In the genomic region with DNA sequence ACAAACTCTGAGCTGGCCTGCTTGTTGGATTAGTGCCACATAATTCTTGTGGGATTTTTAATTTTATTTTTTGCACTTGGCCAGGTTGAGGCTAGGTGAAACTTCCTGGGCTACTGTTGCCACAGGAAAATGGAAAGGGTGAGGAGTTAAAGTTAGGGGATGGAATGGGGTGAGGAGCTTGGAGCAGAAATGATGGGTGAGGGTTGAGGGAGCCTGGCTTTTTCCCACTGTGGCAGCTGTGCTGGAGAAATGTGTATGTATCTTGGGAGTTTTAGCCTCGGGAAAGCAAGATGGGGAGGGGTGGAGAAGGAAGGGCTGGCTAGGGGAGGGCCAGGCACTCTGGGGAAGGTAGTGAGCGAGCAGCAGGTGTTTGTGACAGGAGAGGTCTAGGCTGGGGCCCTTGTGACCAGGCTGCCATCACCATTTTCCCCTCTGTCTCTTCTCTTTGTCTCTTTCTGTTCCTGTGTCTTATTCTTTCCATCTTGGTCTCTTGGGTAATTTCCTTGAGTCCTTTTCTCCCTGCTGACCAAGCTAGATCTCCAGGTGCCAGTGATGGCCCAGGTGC, we compare ENCODE assay signal across 10 cellular contexts. TPM values are rescaled to one million over a fixed set of nuclear protein-coding genes. Genes with fewer than 3 reads are reported as not detected.
A peak's percentile ranks its signal among the peaks of the same experiment; 100 is the strongest.
DNase-seq lines count a peak whose midpoint lies in the region; ATAC-seq and TF ChIP-seq lines count a peak whose summit lies in the region.
"Had no signal": no experiment of that assay in that cellular context is flagged by ENCODE, and none has a peak within 500 bp of the region (broad histone marks: within the 10 kb centered on the region; RNA-seq: fewer than 3 reads in every experiment).

No MANE protein-coding gene starts in this region.

- H3K27me3 Mint-ChIP-seq in activated CD4-positive, alpha-beta T cell treated with anti-CD3 and anti-CD28 coated beads, Interleukin-2, amount 10 ng/mL, durations not matched to agents 24 days and 14 days, result no peaks in the 10 kb centered on the region

- peaks cover 2 to 46% (median 38%) of the 10 kb centered on the region in 6 donors for H3K36me3 ChIP-seq in spleen

- DNase-seq in activated CD4-positive, alpha-beta T cell treated with anti-CD3 and anti-CD28 coated beads, Interleukin-2, amount 10 ng/mL, durations not matched to agents 24 days and 14 days, result no peak
- DNase-seq in activated CD4-positive, alpha-beta T cell treated with anti-CD3 and anti-CD28 coated beads for 1 hour, result no peak
- DNase-seq in fibroblast of villous mesenchyme (ENCODE audit: low read depth) (no peak), spleen (no peak), midbrain (lab: John Stamatoyannopoulos, UW) (no peak)
- DNase-seq: islet precursor cell had no signal

- peaks cover 13 to 67% (median 35%) of the 10 kb centered on the region in 6 donors for H3K4me1 ChIP-seq in spleen

- H3K27ac Mint-ChIP-seq in activated CD4-positive, alpha-beta T cell treated with anti-CD3 and anti-CD28 coated beads, Interleukin-2, amount 10 ng/mL, durations not matched to agents 24 days and 14 days, result peak overlapping the region; percentile 94

- H3K27me3 ChIP-seq in spleen (replicated peaks in 1 of 7), result no peaks in the 10 kb centered on the region
- H3K27me3 ChIP-seq: adrenal gland had no signal

- H3K27ac ChIP-seq in spleen, result peak overlapping the region; percentile 95 to 99 (median 98)

- peak overlapping the region; percentile 73 for H3K4me3 ChIP-seq in WI38 (ENCODE audit: low read depth, low read length)
- peak overlapping the region; percentile 87 for H3K4me3 ChIP-seq in fibroblast of villous mesenchyme (ENCODE audit: low read depth, low read length)
- peak overlapping the region in 4 of 8 donors; percentile 87 to 98 (median 94) for H3K4me3 ChIP-seq in spleen

- H3K9me3 ChIP-seq in spleen, result no peaks in the 10 kb centered on the region
- H3K9me3 ChIP-seq: adrenal gland had no signal

- no peak for ATAC-seq in GM21423 (IDR thresholded peaks at IDR 0.05; ENCODE audit: unreplicated experiment)
- no peak for ATAC-seq in HG03460 (IDR thresholded peaks at IDR 0.05; ENCODE audit: unreplicated experiment)

- H3K9me3 Mint-ChIP-seq in activated CD4-positive, alpha-beta T cell treated with anti-CD3 and anti-CD28 coated beads, Interleukin-2, amount 10 ng/mL, durations not matched to agents 24 days and 14 days, result no peaks in the 10 kb centered on the region

- peak overlapping the region; percentile 99 for H3K4me3 Mint-ChIP-seq in activated CD4-positive, alpha-beta T cell treated with anti-CD3 and anti-CD28 coated beads, Interleukin-2, amount 10 ng/mL, durations not matched to agents 24 days and 14 days

- TF ChIP-seq POLR2A in spleen (IDR thresholded peaks at IDR 0.05), result no peak

- intact Hi-C loops in activated CD4-positive, alpha-beta T cell treated with anti-CD3 and anti-CD28 coated beads, Interleukin-2, amount 10 ng/mL, durations not matched to agents 24 days and 14 days (cut with micrococcal nuclease), result loop anchor here (5.0 kb wide), 1 partner anchor 657 kb away; a partner anchor contains a TSS
- intact Hi-C loops in spleen (cut with DNase I; ENCODE audit: low total_unique reads), result loop anchor here (10.0 kb wide), 1 partner anchor 61 kb away; a partner anchor contains a TSS

- no peak for TF ChIP-seq CTCF in WI38 (IDR thresholded peaks at IDR 0.05; ENCODE audit: low read depth, low read length)
- TF ChIP-seq CTCF in fibroblast of villous mesenchyme (IDR thresholded peaks at IDR 0.05; ENCODE audit: insufficient read depth, low read depth, low read length), result no peak
- TF ChIP-seq CTCF in spleen (IDR thresholded peaks at IDR 0.05 in 8 of 11, conservative IDR thresholded peaks at IDR 0.05 in 3 of 11), result no peak

- peaks cover 21% of the 10 kb centered on the region for H3K4me1 Mint-ChIP-seq in activated CD4-positive, alpha-beta T cell treated with anti-CD3 and anti-CD28 coated beads, Interleukin-2, amount 10 ng/mL, durations not matched to agents 24 days and 14 days

- peaks cover 20% of the 10 kb centered on the region for H3K36me3 Mint-ChIP-seq in activated CD4-positive, alpha-beta T cell treated with anti-CD3 and anti-CD28 coated beads, Interleukin-2, amount 10 ng/mL, durations not matched to agents 24 days and 14 days (ENCODE audit: low read depth)

- WGBS in spleen, 5 donors, result 66 to 93% (median 75%) methylated on average over 2 of the region's 2 CpGs

RNA-seq across cellular contexts. Expression of a gene that starts 2.0 kb away (rescaled TPM):
- total RNA-seq in activated CD4-positive, alpha-beta T cell treated with anti-CD3 and anti-CD28 coated beads, Interleukin-2, amount 10 ng/mL, durations not matched to agents 24 days and 14 days, result 25.4 and 26.8 TPM in 2 replicates
- total RNA-seq in fibroblast of villous mesenchyme, result 12.6 and 16.4 TPM in 2 replicates
- 10 to 100 TPM; 27.3 to 46.6 (median 33.4) TPM for total RNA-seq in spleen
- 10 to 100 TPM in 1 of 3 donors, 1 to 10 TPM in 2; 9.1 to 17.7 (median 9.8) TPM for polyA plus RNA-seq in spleen

RNA-seq across cellular contexts. Expression of a gene that starts 29.6 kb away (rescaled TPM):
- total RNA-seq in activated CD4-positive, alpha-beta T cell treated with anti-CD3 and anti-CD28 coated beads, Interleukin-2, amount 10 ng/mL, durations not matched to agents 24 days and 14 days, result 288 and 304 TPM in 2 replicates
- 135 and 139 TPM in 2 replicates for total RNA-seq in fibroblast of villous mesenchyme
- 100 to 1,000 TPM in 5 of 7 donors, 10 to 100 TPM in 2; 90.8 to 157 (median 121) TPM for total RNA-seq in spleen
- polyA plus RNA-seq in spleen, result 100 to 1,000 TPM; 149 to 180 (median 156) TPM

RNA-seq across cellular contexts. Expression of a gene that starts 43.1 kb away (rescaled TPM):
- total RNA-seq in activated CD4-positive, alpha-beta T cell treated with anti-CD3 and anti-CD28 coated beads, Interleukin-2, amount 10 ng/mL, durations not matched to agents 24 days and 14 days, result 57.1 and 59.2 TPM in 2 replicates
- total RNA-seq in fibroblast of villous mesenchyme (61.2 and 85.5 TPM in 2 replicates), spleen (10 to 100 TPM; 63.7 to 85.4 (median 69.5) TPM)
- polyA plus RNA-seq in spleen, result 10 to 100 TPM; 25.6 to 41.4 (median 30.8) TPM
